Comparison of ENCODE assay signal across 8 cellular contexts in the genomic region with DNA sequence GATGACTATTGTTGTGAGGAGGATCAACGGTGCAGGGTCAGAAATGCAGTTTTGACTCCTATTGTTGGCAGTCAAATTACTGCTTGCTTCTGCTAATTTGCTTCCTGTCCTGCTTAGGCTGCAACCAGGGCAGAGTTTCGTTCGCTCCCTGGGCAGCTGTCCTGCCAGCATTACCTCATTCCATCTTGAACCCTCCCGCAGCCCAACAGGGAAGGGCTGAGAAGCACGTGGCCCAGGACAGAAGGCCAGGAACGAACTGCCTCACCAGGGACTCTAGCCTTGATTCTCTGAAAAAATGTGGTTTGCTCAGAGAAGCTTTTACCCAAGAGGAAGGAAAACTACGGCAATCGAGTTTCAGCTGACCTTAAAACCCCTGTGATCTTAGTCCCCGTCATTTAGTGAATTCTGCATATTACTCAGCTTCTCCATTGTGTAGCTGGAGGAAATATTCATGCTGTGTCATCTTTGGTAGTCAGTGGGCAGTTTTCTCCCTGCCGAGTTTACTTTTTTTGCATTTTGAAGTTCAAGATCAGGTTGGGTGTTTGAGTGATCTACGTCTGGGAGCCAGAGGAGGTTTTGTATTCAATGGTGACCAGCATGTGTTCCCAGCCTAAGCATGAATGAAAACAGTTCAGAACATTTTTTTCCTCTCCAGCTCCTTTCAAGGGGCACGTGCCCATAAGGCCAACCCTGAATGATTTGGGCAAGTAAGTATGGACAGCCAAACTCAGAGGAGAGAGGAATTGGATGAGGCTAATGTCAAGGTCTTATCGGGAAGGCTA. TPM values are rescaled to one million over a fixed set of nuclear protein-coding genes. Genes with fewer than 3 reads are reported as not detected.
A peak's percentile ranks its signal among the peaks of the same experiment; 100 is the strongest.
DNase-seq lines count a peak whose midpoint lies in the region; ATAC-seq and TF ChIP-seq lines count a peak whose summit lies in the region.

No MANE protein-coding gene starts in this region.

- no peaks in the 10 kb centered on the region for H3K27me3 ChIP-seq in SJCRH30
- H3K27me3 ChIP-seq in aorta (ENCODE audit: control insufficient read depth in 1 of 2, insufficient read depth in 2 of 2, low read length in 1 of 2): no peaks in the 10 kb centered on the region
- H3K27me3 ChIP-seq in WERI-Rb-1 (ENCODE audit: insufficient read depth, low read depth, severe bottlenecking): no peaks in the 10 kb centered on the region

- H3K4me3 ChIP-seq in SJCRH30 (no peak overlapping the region), aorta (ENCODE audit: low read length in 2 of 2) (no peak overlapping the region), WERI-Rb-1 (ENCODE audit: low read depth, low read length) (no peak overlapping the region)

- intact Hi-C loops in aorta (cut with DNase I): no loop called here

- no peaks in the 10 kb centered on the region for H3K4me1 ChIP-seq in SJCRH30
- no peaks in the 10 kb centered on the region for H3K4me1 ChIP-seq in aorta (ENCODE audit: control insufficient read depth in 1 of 2, insufficient read depth in 2 of 2, low read length in 2 of 2)

- peak; percentile 68 for DNase-seq in activated CD8-positive, alpha-beta memory T cell treated with anti-CD3 and anti-CD28 coated beads for 24 hours
- DNase-seq in activated CD8-positive, alpha-beta memory T cell treated with anti-CD3 and anti-CD28 coated beads, Interleukin-2, amount 50 U/mL, for 4 hours: no peak
- peak; percentile 20 to 27 for DNase-seq in SJCRH30
- DNase-seq in dermis microvascular lymphatic vessel endothelial cell (ENCODE audit: low read depth in 2 of 2): peak; percentile 64 to 86
- DNase-seq in midbrain (lab: John Stamatoyannopoulos, UW): peak; percentile 70
- DNase-seq in aorta: peak; percentile 86 to 92
- no peak for DNase-seq in WERI-Rb-1

- no peak for TF ChIP-seq CTCF in WERI-Rb-1 (IDR thresholded peaks at IDR 0.05; ENCODE audit: low read depth, low read length)

- H3K27ac ChIP-seq in SJCRH30: no peak overlapping the region
- H3K27ac ChIP-seq in aorta (ENCODE audit: low read depth in 1 of 2, low read length in 2 of 2): no peak overlapping the region
- no peak overlapping the region for H3K27ac ChIP-seq in WERI-Rb-1

- H3K9me3 ChIP-seq in SJCRH30 (replicated peaks) (no peaks in the 10 kb centered on the region), aorta (ENCODE audit: control insufficient read depth, low read length) (no peaks in the 10 kb centered on the region), WERI-Rb-1 (ENCODE audit: severe bottlenecking) (no peaks in the 10 kb centered on the region)

- H3K36me3 ChIP-seq in SJCRH30 (no peaks in the 10 kb centered on the region), aorta (ENCODE audit: control insufficient read depth in 1 of 2, insufficient read depth in 2 of 2, low read length in 1 of 2) (no peaks in the 10 kb centered on the region), WERI-Rb-1 (no peaks in the 10 kb centered on the region)

- WGBS in aorta, 2 donors: 20 to 29% methylated on average over 13 of the region's 13 CpGs

- ATAC-seq in HG02973 (IDR thresholded peaks at IDR 0.05; ENCODE audit: unreplicated experiment): peak; percentile 92
- peak; percentile 90 for ATAC-seq in aorta (ENCODE audit: low FRiP score)

RNA-seq across cellular contexts. Expression of gene TLNRD1, which starts 23.0 kb away (rescaled TPM):
- 16.1 and 17.3 TPM in 2 replicates for total RNA-seq in SJCRH30 (2014; rRNA removed; shearing (Covaris generic))
- total RNA-seq in dermis microvascular lymphatic vessel endothelial cell: 8.0 and 12.0 TPM in 2 replicates
- total RNA-seq in aorta: 10 to 100 TPM; 15.7 to 24.4 TPM
- 1 to 10 TPM; 1.6 to 4.3 TPM for polyA plus RNA-seq in aorta

RNA-seq across cellular contexts. Expression of gene MESD, which starts 34.1 kb away (rescaled TPM):
- total RNA-seq in SJCRH30 (2014; rRNA removed; shearing (Covaris generic)): 20.5 and 22.1 TPM in 2 replicates
- total RNA-seq in dermis microvascular lymphatic vessel endothelial cell (12.9 and 13.4 TPM in 2 replicates), aorta (10 to 100 TPM; 27.0 to 31.0 TPM)
- polyA plus RNA-seq in aorta: 10 to 100 TPM; 11.2 to 13.3 TPM

Comparison
In these comparisons a context has a peak if more than half of its experiments do, and no peak if none do; other contexts are left out.
1. DNase-seq: peak in activated CD8-positive, alpha-beta memory T cell treated with anti-CD3 and anti-CD28 coated beads for 24 hours (single experiment), SJCRH30 (2 of 2), dermis microvascular lymphatic vessel endothelial cell (2 of 2), midbrain (single experiment) and aorta (2 of 2); none in activated CD8-positive, alpha-beta memory T cell treated with anti-CD3 and anti-CD28 coated beads, Interleukin-2, amount 50 U/mL, for 4 hours (single experiment) and WERI-Rb-1 (single experiment).